9 cellular contexts compared by ENCODE assay signal in genomic region chr11:31798057-31799035, GRCh38. TPM values are rescaled to one million over a fixed set of nuclear protein-coding genes. Genes with fewer than 3 reads are reported as not detected.
DNase-seq lines count a peak whose midpoint lies in the region; ATAC-seq and TF ChIP-seq lines count a peak whose summit lies in the region.
"Had no signal": no experiment of that assay in that cellular context is flagged by ENCODE, and none has a peak within 500 bp of the region (broad histone marks: within the 10 kb centered on the region; RNA-seq: fewer than 3 reads in every experiment).

No MANE protein-coding gene starts in this region.

- H3K4me3 ChIP-seq in heart right ventricle (peak overlapping the region in 1 of 10 donors; percentile 2), iPS DF 6.9 (ENCODE audit: low read length) (peak overlapping the region; percentile 32; the same call in 1 of the 2 replicates), vagina (peak overlapping the region in 1 of 2 donors; percentile 30)
- H3K4me3 ChIP-seq: left lung had no signal

- H3K4me1 ChIP-seq in heart right ventricle (peaks cover 0 to 33% (median 21%) of the 10 kb centered on the region in 9 donors), iPS DF 6.9 (ENCODE audit: control insufficient read depth, insufficient read depth, low read length) (peaks cover 1% of the 10 kb centered on the region; the same call in 1 of the 2 replicates), vagina (peaks cover 25% of the 10 kb centered on the region)
- H3K4me1 ChIP-seq: left lung had no signal

- ATAC-seq in heart right ventricle (peak in 6 of 8 donors; percentile 16 to 53 (median 34)), WTC11 (peak; percentile 79), HG03439 (IDR thresholded peaks at IDR 0.05; ENCODE audit: unreplicated experiment) (no peak), GM21619 (IDR thresholded peaks at IDR 0.05; ENCODE audit: unreplicated experiment) (no peak)
- ATAC-seq: left lung had no signal

- H3K36me3 ChIP-seq in heart right ventricle (no peaks in the 10 kb centered on the region), iPS DF 6.9 (ENCODE audit: control insufficient read depth, insufficient read depth, low read length) (no peaks in the 10 kb centered on the region), vagina (no peaks in the 10 kb centered on the region)
- H3K36me3 ChIP-seq: left lung had no signal

- no peak overlapping the region for H3K27ac Mint-ChIP-seq in WTC11

- H3K27me3 ChIP-seq in heart right ventricle = peaks cover 55 to 96% (median 86%) of the 10 kb centered on the region in 7 donors
- peaks cover 67% of the 10 kb centered on the region for H3K27me3 ChIP-seq in iPS DF 6.9 (ENCODE audit: control insufficient read depth, insufficient read depth, low read length)
- peaks cover 24% of the 10 kb centered on the region for H3K27me3 ChIP-seq in vagina

- H3K4me1 Mint-ChIP-seq in WTC11 = peaks cover 45% of the 10 kb centered on the region

- no peak for TF ChIP-seq POLR2A in vagina (IDR thresholded peaks at IDR 0.05)

- no peaks in the 10 kb centered on the region for H3K36me3 Mint-ChIP-seq in WTC11

- WGBS in heart right ventricle, 2 donors = 2 to 3% methylated on average over 49 of the region's 49 CpGs
- WGBS in iPS DF 6.9 (ENCODE audit: insufficient coverage, insufficient read length) = no CpG with 5 or more reads among the region's 49 CpGs

- intact Hi-C loops in heart right ventricle (cut with DNase I) (no loop called here), cardiac septum (cut with DNase I) (no loop called here), vagina (cut with DNase I) (no loop called here)

- peaks cover 100% of the 10 kb centered on the region for H3K27me3 Mint-ChIP-seq in WTC11 (ENCODE audit: low read depth)

- H3K27ac ChIP-seq in heart right ventricle = no peak overlapping the region
- no peak overlapping the region for H3K27ac ChIP-seq in iPS DF 6.9 (ENCODE audit: low read length)
- no peak overlapping the region for H3K27ac ChIP-seq in vagina
- no peak overlapping the region for H3K27ac ChIP-seq in RWPE1
- H3K27ac ChIP-seq: left lung had no signal

- DNase-seq in heart right ventricle = no peak
- no peak for DNase-seq in cardiac septum (ENCODE audit: low spot score)
- DNase-seq in WTC11 (ENCODE audit: low spot score) = peak; percentile 86
- DNase-seq in iPS DF 6.9 (ENCODE audit: low read depth, low spot score) = no peak
- peak; percentile 49 to 72 for DNase-seq in vagina (ENCODE audit: extremely low spot score in 2 of 2)
- no peak for DNase-seq in RWPE1 (ENCODE audit: low spot score)

- no peaks in the 10 kb centered on the region for H3K9me3 ChIP-seq in heart right ventricle
- H3K9me3 ChIP-seq in iPS DF 6.9 (ENCODE audit: control insufficient read depth, insufficient read depth, low read length) = no peaks in the 10 kb centered on the region
- H3K9me3 ChIP-seq in vagina = no peaks in the 10 kb centered on the region
- H3K9me3 ChIP-seq: left lung had no signal

- peak in 5 of 9 donors; percentile 6 to 33 (median 21) for TF ChIP-seq CTCF in heart right ventricle (IDR thresholded peaks at IDR 0.05)
- TF ChIP-seq CTCF in WTC11 (IDR thresholded peaks at IDR 0.05) = no peak
- no peak for TF ChIP-seq CTCF in vagina (IDR thresholded peaks at IDR 0.05)
- no peak for TF ChIP-seq CTCF in RWPE1 (conservative IDR thresholded peaks at IDR 0.05; ENCODE audit: low read depth)

- POLR2A ChIA-PET in WTC11 (lab: Charles Lee) = interaction anchor here (0.6 to 0.8 kb wide), 3 partner anchors 17 to 808 kb away, joined by 3 read pairs; no protein-coding TSS in a partner anchor
- POLR2A ChIA-PET in RWPE1 (lab: Yijun Ruan, JAX; ENCODE audit: low non-redundant PET) = no interaction called here

- CTCF ChIA-PET in WTC11 (lab: Charles Lee) = interaction anchor here (0.6 to 4.0 kb wide), 36 partner anchors 10 to 691 kb away, joined by 3 to 54 read pairs (median 4); partner anchors contain the start of genes DCDC1, DNAJC24, ELP4 and IMMP1L
- CTCF ChIA-PET in RWPE1 (lab: Yijun Ruan, JAX) = interaction anchor here (0.5 to 0.6 kb wide), 3 partner anchors 467 to 805 kb away, joined by 3 to 5 read pairs (median 4); no protein-coding TSS in a partner anchor

- H3K4me3 Mint-ChIP-seq in WTC11 = peak overlapping the region; percentile 60

- no peaks in the 10 kb centered on the region for H3K9me3 Mint-ChIP-seq in WTC11

TF ChIP-seq in WTC11, 78 proteins besides CTCF, POLR2A, EP300 and RAD21:
- TF ChIP-seq USF2 (CRISPR knock-in tag; IDR thresholded peaks at IDR 0.05) = 0 out of 2 replicates have a peak, but pooled peaks have one; percentile 20
- TF ChIP-seq, protein P1, sequence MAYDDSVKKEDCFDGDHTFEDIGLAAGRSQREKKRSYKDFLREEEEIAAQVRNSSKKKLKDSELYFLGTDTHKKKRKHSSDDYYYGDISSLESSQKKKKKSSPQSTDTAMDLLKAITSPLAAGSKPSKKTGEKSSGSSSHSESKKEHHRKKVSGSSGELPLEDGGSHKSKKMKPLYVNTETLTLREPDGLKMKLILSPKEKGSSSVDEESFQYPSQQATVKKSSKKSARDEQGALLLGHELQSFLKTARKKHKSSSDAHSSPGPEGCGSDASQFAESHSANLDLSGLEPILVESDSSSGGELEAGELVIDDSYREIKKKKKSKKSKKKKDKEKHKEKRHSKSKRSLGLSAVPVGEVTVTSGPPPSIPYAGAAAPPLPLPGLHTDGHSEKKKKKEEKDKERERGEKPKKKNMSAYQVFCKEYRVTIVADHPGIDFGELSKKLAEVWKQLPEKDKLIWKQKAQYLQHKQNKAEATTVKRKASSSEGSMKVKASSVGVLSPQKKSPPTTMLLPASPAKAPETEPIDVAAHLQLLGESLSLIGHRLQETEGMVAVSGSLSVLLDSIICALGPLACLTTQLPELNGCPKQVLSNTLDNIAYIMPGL (CRISPR knock-in tag; IDR thresholded peaks at IDR 0.05) = peak; percentile 51; the same call in 1 of the 2 replicates
- no peak for TF ChIP-seq ZNF232 (CRISPR knock-in tag; IDR thresholded peaks at IDR 0.05)
- TF ChIP-seq, protein P2, sequence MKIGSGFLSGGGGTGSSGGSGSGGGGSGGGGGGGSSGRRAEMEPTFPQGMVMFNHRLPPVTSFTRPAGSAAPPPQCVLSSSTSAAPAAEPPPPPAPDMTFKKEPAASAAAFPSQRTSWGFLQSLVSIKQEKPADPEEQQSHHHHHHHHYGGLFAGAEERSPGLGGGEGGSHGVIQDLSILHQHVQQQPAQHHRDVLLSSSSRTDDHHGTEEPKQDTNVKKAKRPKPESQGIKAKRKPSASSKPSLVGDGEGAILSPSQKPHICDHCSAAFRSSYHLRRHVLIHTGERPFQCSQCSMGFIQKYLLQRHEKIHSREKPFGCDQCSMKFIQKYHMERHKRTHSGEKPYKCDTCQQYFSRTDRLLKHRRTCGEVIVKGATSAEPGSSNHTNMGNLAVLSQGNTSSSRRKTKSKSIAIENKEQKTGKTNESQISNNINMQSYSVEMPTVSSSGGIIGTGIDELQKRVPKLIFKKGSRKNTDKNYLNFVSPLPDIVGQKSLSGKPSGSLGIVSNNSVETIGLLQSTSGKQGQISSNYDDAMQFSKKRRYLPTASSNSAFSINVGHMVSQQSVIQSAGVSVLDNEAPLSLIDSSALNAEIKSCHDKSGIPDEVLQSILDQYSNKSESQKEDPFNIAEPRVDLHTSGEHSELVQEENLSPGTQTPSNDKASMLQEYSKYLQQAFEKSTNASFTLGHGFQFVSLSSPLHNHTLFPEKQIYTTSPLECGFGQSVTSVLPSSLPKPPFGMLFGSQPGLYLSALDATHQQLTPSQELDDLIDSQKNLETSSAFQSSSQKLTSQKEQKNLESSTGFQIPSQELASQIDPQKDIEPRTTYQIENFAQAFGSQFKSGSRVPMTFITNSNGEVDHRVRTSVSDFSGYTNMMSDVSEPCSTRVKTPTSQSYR (CRISPR knock-in tag; IDR thresholded peaks at IDR 0.05) = peak; percentile 4; the same call in 1 of the 2 replicates
- TF ChIP-seq, protein P3, sequence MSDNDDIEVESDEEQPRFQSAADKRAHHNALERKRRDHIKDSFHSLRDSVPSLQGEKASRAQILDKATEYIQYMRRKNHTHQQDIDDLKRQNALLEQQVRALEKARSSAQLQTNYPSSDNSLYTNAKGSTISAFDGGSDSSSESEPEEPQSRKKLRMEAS (CRISPR knock-in tag; IDR thresholded peaks at IDR 0.05) = peak; percentile 48; the same call in 1 of the 2 replicates
- no peak for TF ChIP-seq AR (CRISPR knock-in tag; IDR thresholded peaks at IDR 0.05)

RNA-seq across cellular contexts. Expression of gene PAX6, which starts 12.8 kb away (rescaled TPM):
- not detected for total RNA-seq in heart right ventricle
- under 1 TPM in 1 of 2 donors, not detected in 1; 0.01 TPM for polyA plus RNA-seq in heart right ventricle
- total RNA-seq in cardiac septum = 0.46 TPM
- total RNA-seq in WTC11 (2021) = 0.18 to 3.3 TPM (median 0.30 TPM) in 3 replicates
- not detected for total RNA-seq in vagina
- total RNA-seq: left lung had no signal

Comparison
In these comparisons a context has a peak if more than half of its experiments do, and no peak if none do; other contexts are left out.
1. ATAC-seq: peak in heart right ventricle (6 of 8) and WTC11 (single experiment); none in HG03439 (single experiment) and GM21619 (single experiment).
2. DNase-seq: peak in WTC11 (single experiment) and vagina (2 of 2); none in heart right ventricle (0 of 2), cardiac septum (single experiment), iPS DF 6.9 (single experiment) and RWPE1 (single experiment).
3. CTCF ChIP-seq: peak in heart right ventricle (5 of 9); none in WTC11 (single experiment), vagina (0 of 3) and RWPE1 (single experiment).